In the genomic region with DNA sequence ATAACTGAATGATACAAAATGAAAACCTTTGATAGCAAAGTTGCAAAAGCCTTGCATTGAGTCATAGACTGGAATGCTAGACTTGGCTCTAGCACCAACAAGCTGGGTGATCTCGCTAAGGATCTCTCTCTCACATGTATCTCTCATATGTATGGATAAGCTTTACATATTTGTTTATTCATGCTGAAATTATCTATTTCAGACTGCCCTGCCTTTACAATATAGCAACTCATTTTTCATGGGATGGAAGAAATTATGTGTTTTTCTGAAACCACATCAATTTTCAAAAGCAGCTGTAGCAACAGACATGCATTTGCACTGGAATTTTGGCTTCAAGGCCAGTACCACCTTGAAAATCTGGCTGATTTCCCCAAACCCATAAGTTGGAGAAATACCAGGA, we compare ENCODE assay signal across 14 cellular contexts. TPM values are rescaled to one million over a fixed set of nuclear protein-coding genes. Genes with fewer than 3 reads are reported as not detected.
DNase-seq lines count a peak whose midpoint lies in the region; ATAC-seq and TF ChIP-seq lines count a peak whose summit lies in the region.
"Had no signal": no experiment of that assay in that cellular context is flagged by ENCODE, and none has a peak within 500 bp of the region (broad histone marks: within the 10 kb centered on the region; RNA-seq: fewer than 3 reads in every experiment).

No MANE protein-coding gene starts in this region.

- WGBS in spleen, 5 donors = 76 to 84% (median 80%) methylated on average over 1 of the region's 1 CpG
- 4 to 28% methylated on average over 1 of the region's 1 CpG for WGBS in lower leg skin, 2 donors

- no peak overlapping the region for H3K4me3 Mint-ChIP-seq in HFFc6
- H3K4me3 Mint-ChIP-seq: CD4-positive, CD25-positive, alpha-beta regulatory T cell had no signal

- H3K27ac ChIP-seq in spleen = peak overlapping the region in 5 of 8 donors; percentile 8 to 73 (median 45)

- H3K27ac Mint-ChIP-seq in HFFc6 = no peak overlapping the region
- H3K27ac Mint-ChIP-seq: CD4-positive, CD25-positive, alpha-beta regulatory T cell had no signal

- no peaks in the 10 kb centered on the region for H3K36me3 ChIP-seq in spleen

- H3K36me3 Mint-ChIP-seq in HFFc6 (ENCODE audit: low read depth) = no peaks in the 10 kb centered on the region
- H3K36me3 Mint-ChIP-seq: CD4-positive, CD25-positive, alpha-beta regulatory T cell had no signal

- H3K9me3 ChIP-seq in spleen = no peaks in the 10 kb centered on the region

- no peaks in the 10 kb centered on the region for H3K9me3 Mint-ChIP-seq in HFFc6

- H3K4me1 Mint-ChIP-seq in HFFc6 (ENCODE audit: low read depth) = peaks cover 13% of the 10 kb centered on the region; the same call in 1 of the 2 replicates
- H3K4me1 Mint-ChIP-seq: CD4-positive, CD25-positive, alpha-beta regulatory T cell had no signal

- H3K4me3 ChIP-seq in cardiac fibroblast (replicated peaks in 1 of 2; ENCODE audit: low read depth in 2 of 2, low read length in 2 of 2) = no peak overlapping the region
- H3K4me3 ChIP-seq in spleen = no peak overlapping the region
- H3K4me3 ChIP-seq in lower leg skin (ENCODE audit: low read depth, poor library complexity, severe bottlenecking) = no peak overlapping the region

- intact Hi-C loops in spleen (cut with DNase I; ENCODE audit: low total_unique reads) = no loop called here
- intact Hi-C loops in lower leg skin (cut with DNase I; ENCODE audit: low total_unique reads) = no loop called here

- TF ChIP-seq POLR2A in spleen (IDR thresholded peaks at IDR 0.05) (no peak), lower leg skin (IDR thresholded peaks at IDR 0.05) (no peak)

- no peak for ATAC-seq in GM21447 (IDR thresholded peaks at IDR 0.05; ENCODE audit: unreplicated experiment)
- ATAC-seq: activated CD4-positive, CD25-positive, alpha-beta regulatory T cell treated with anti-CD3 and anti-CD28 coated beads, Interleukin-2, amount 50 U/mL, for 24 hours had no signal

- peaks cover 0 to 13% (median 4%) of the 10 kb centered on the region in 6 donors for H3K4me1 ChIP-seq in spleen

- no peaks in the 10 kb centered on the region for H3K27me3 ChIP-seq in spleen (replicated peaks in 1 of 7)

- DNase-seq in HFFc6 (peak; percentile 17), cardiac fibroblast (ENCODE audit: low read depth in 2 of 2) (peak; percentile 69 to 87), hepatic stellate cell (ENCODE audit: low spot score) (peak; percentile 50), spleen (no peak), lower leg skin (ENCODE audit: low spot score in 2 of 2) (no peak), HuH-7 (ENCODE audit: low spot score) (no peak), cerebellar cortex (ENCODE audit: low spot score) (no peak)
- DNase-seq: CD4-positive, CD25-positive, alpha-beta regulatory T cell; cerebellar nuclear complex; hippocampal formation; stimulated activated naive CD4-positive, alpha-beta T cell treated with Interleukin-2 at 50 U/mL for 16 hours had no signal

- TF ChIP-seq CTCF in HFFc6 (IDR thresholded peaks at IDR 0.05) (no peak), cardiac fibroblast (IDR thresholded peaks at IDR 0.05; ENCODE audit: low read depth, low read length) (no peak), spleen (IDR thresholded peaks at IDR 0.05 in 8 of 11, conservative IDR thresholded peaks at IDR 0.05 in 3 of 11) (no peak), lower leg skin (IDR thresholded peaks at IDR 0.05) (no peak)

- H3K27me3 Mint-ChIP-seq in HFFc6 (ENCODE audit: insufficient read depth) = peaks cover 4% of the 10 kb centered on the region; the same call in 1 of the 2 replicates

RNA-seq across cellular contexts. Expression of gene RERG, which starts 11.4 kb away (rescaled TPM):
- total RNA-seq in HFFc6 (2021; fragmentation: NEBNext Ultra II Directional; extraction: Animal tissue kit (Norgen Biotek cat#: 25700)) = not detected
- total RNA-seq in spleen = 10 to 100 TPM; 16.4 to 74.7 (median 54.4) TPM
- 10 to 100 TPM; 10.1 to 26.9 (median 14.5) TPM for polyA plus RNA-seq in spleen
- 10 to 100 TPM in 2 of 4 donors, 1 to 10 TPM in 2; 2.9 to 16.5 (median 11.4) TPM for total RNA-seq in lower leg skin
- total RNA-seq: CD4-positive, CD25-positive, alpha-beta regulatory T cell; NCI-H460 had no signal
- polyA plus RNA-seq: CD4-positive, CD25-positive, alpha-beta regulatory T cell had no signal

Comparison
In these comparisons a context has a peak if more than half of its experiments do, and no peak if none do; other contexts are left out.
1. DNase-seq: peak in HFFc6 (single experiment), cardiac fibroblast (2 of 2) and hepatic stellate cell (single experiment); none in spleen (single experiment), lower leg skin (0 of 2), HuH-7 (single experiment) and cerebellar cortex (single experiment).